Comparison of ENCODE assay signal across 19 cellular contexts in the genomic region with DNA sequence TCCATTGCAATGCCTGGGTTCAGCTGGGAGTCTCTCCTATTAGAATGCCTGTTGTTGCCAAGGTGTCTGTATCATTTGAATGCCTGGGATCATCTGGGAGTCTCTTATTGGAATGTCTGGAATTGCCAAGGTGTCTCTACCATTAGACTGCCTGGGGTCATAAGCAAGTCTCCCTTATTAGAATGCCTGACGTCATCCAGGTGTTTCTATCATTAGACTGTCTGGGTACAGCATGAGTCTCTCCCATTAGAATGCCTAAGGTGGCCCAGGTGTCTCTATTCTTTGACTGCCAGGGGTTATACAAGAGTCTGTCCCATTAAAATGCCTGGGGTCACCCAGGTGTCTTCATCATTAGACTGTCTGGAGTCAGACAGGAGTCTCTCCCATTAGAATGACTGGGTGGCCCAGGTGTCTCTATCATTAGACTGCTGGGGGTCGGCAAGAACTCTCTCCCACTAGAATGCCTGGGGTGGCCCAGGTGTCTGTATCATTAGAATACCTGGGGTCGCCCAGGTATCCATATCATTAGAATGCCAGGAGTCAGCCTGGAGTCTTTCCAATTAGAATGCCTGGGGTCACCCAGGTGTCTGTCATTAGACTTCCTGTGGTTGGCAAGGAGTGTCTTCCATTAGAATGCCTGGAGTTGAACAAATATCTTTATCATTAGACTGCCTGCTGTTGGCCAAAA.
A peak's percentile ranks its signal among the peaks of the same experiment; 100 is the strongest.
DNase-seq lines count a peak whose midpoint lies in the region; ATAC-seq, FAIRE-seq and TF ChIP-seq lines count a peak whose summit lies in the region.
"Had no signal": no experiment of that assay in that cellular context is flagged by ENCODE, and none has a peak within 500 bp of the region (broad histone marks: within the 10 kb centered on the region; RNA-seq: fewer than 3 reads in every experiment).

No MANE protein-coding gene starts in this region.

- H3K9me1 ChIP-seq in keratinocyte (ENCODE audit: control insufficient read depth, extremely low read depth, insufficient read depth, low read length) = no peaks in the 10 kb centered on the region

- dilution Hi-C loops in keratinocyte (cut with MboI; ENCODE audit: extremely low pct_ligation_motif_present, low sequenced_read_pairs) = no loop called here

- no peak overlapping the region for H3K9ac ChIP-seq in keratinocyte (ENCODE audit: control insufficient read depth, extremely low read depth, insufficient read depth, low read length)
- H3K9ac ChIP-seq: BLaER1 had no signal

- H3K79me2 ChIP-seq in keratinocyte (ENCODE audit: control insufficient read depth, insufficient read depth, low read length) = no peaks in the 10 kb centered on the region

- no peaks in the 10 kb centered on the region for H3K36me3 Mint-ChIP-seq in activated CD8-positive, alpha-beta memory T cell treated with anti-CD3 and anti-CD28 coated beads, Interleukin-2, amount 10 ng/mL, durations not matched to agents 7 days and 5 days
- no peaks in the 10 kb centered on the region for H3K36me3 Mint-ChIP-seq in activated CD4-positive, alpha-beta memory T cell treated with anti-CD3 and anti-CD28 coated beads, Interleukin-2, amount 10 ng/mL, durations not matched to agents 7 days and 5 days (ENCODE audit: low read depth)
- H3K36me3 Mint-ChIP-seq: CD14-positive monocyte; CD4-positive, alpha-beta memory T cell had no signal

- no peaks in the 10 kb centered on the region for H3K9me3 ChIP-seq in keratinocyte (ENCODE audit: control insufficient read depth, low read depth, low read length)

- no peak overlapping the region for H3K27ac ChIP-seq in coronary artery
- peak overlapping the region; percentile 67 for H3K27ac ChIP-seq in keratinocyte (ENCODE audit: control insufficient read depth, insufficient read depth, low read length)
- H3K27ac ChIP-seq: BLaER1 had no signal

- CTCF ChIA-PET in activated CD8-positive, alpha-beta memory T cell treated with anti-CD3 and anti-CD28 coated beads, Interleukin-2, amount 10 ng/mL, durations not matched to agents 7 days and 5 days (lab: Charles Lee) = no interaction called here
- CTCF ChIA-PET in activated CD4-positive, alpha-beta memory T cell treated with anti-CD3 and anti-CD28 coated beads, Interleukin-2, amount 10 ng/mL, durations not matched to agents 7 days and 5 days (lab: Charles Lee) = no interaction called here

- no peak overlapping the region for H3K27ac Mint-ChIP-seq in activated CD8-positive, alpha-beta memory T cell treated with anti-CD3 and anti-CD28 coated beads, Interleukin-2, amount 10 ng/mL, durations not matched to agents 7 days and 5 days
- H3K27ac Mint-ChIP-seq in activated CD4-positive, alpha-beta memory T cell treated with anti-CD3 and anti-CD28 coated beads, Interleukin-2, amount 10 ng/mL, durations not matched to agents 7 days and 5 days = no peak overlapping the region
- H3K27ac Mint-ChIP-seq: CD14-positive monocyte; CD4-positive, alpha-beta memory T cell; GM23338 had no signal

- no peaks in the 10 kb centered on the region for H4K20me1 ChIP-seq in keratinocyte (ENCODE audit: control insufficient read depth, extremely low read depth, insufficient read depth, low read length)
- H4K20me1 ChIP-seq: BLaER1 had no signal

- DNase-seq in activated CD8-positive, alpha-beta memory T cell treated with anti-CD3 and anti-CD28 coated beads for 24 hours = peak; percentile 13
- no peak for DNase-seq in activated CD8-positive, alpha-beta memory T cell treated with anti-CD3 and anti-CD28 coated beads, Interleukin-2, amount 10 ng/mL, durations not matched to agents 7 days and 5 days
- peak; percentile 35 for DNase-seq in coronary artery (ENCODE audit: low spot score)
- DNase-seq in keratinocyte (ENCODE audit: low read depth, low spot score) = peak; percentile 92
- no peak for DNase-seq in midbrain (lab: John Stamatoyannopoulos, UW)
- no peak for DNase-seq in activated effector memory CD4-positive, alpha-beta T cell treated with anti-CD3 and anti-CD28 coated beads, Interleukin-2, amount 50 U/mL, for 16 hours
- no peak for DNase-seq in activated CD4-positive, alpha-beta memory T cell treated with anti-CD3 and anti-CD28 coated beads, Interleukin-2, amount 10 ng/mL, durations not matched to agents 7 days and 5 days
- DNase-seq: 8988T; CD4-positive, alpha-beta memory T cell; DMS153; DMS79; GDM1; HCEC 1CT had no signal

- peak; percentile 34; the same call in 1 of the 2 replicates for TF ChIP-seq EP300 in Ishikawa (IDR thresholded peaks at IDR 0.05; ENCODE audit: borderline replicate concordance)

- POLR2A ChIA-PET in activated CD4-positive, alpha-beta memory T cell treated with anti-CD3 and anti-CD28 coated beads, Interleukin-2, amount 10 ng/mL, durations not matched to agents 7 days and 5 days (lab: Charles Lee) = no interaction called here

- H2AFZ ChIP-seq in keratinocyte (ENCODE audit: control insufficient read depth, low read length) = no peak overlapping the region
- H2AFZ ChIP-seq: GM23338 had no signal

- FAIRE-seq in keratinocyte (lab: Jason Lieb, UNC) = peak; percentile 97
- FAIRE-seq: GM12892, H54 had no signal

- no peaks in the 10 kb centered on the region for H3K27me3 Mint-ChIP-seq in activated CD8-positive, alpha-beta memory T cell treated with anti-CD3 and anti-CD28 coated beads, Interleukin-2, amount 10 ng/mL, durations not matched to agents 7 days and 5 days
- H3K27me3 Mint-ChIP-seq in activated CD4-positive, alpha-beta memory T cell treated with anti-CD3 and anti-CD28 coated beads, Interleukin-2, amount 10 ng/mL, durations not matched to agents 7 days and 5 days = no peaks in the 10 kb centered on the region
- H3K27me3 Mint-ChIP-seq: CD4-positive, alpha-beta memory T cell had no signal

- no peaks in the 10 kb centered on the region for H3K36me3 ChIP-seq in keratinocyte (ENCODE audit: control insufficient read depth in 2 of 2, extremely low read depth in 1 of 2, insufficient read depth in 2 of 2, low read length in 2 of 2)
- H3K36me3 ChIP-seq: BLaER1 had no signal

- peaks cover 17% of the 10 kb centered on the region for H3K4me1 ChIP-seq in keratinocyte (ENCODE audit: control insufficient read depth, extremely low read depth, insufficient read depth, low read length)
- H3K4me1 ChIP-seq: BLaER1 had no signal

- peaks cover 21% of the 10 kb centered on the region for H3K9me3 Mint-ChIP-seq in activated CD8-positive, alpha-beta memory T cell treated with anti-CD3 and anti-CD28 coated beads, Interleukin-2, amount 10 ng/mL, durations not matched to agents 7 days and 5 days (ENCODE audit: low read depth)
- H3K9me3 Mint-ChIP-seq in activated CD4-positive, alpha-beta memory T cell treated with anti-CD3 and anti-CD28 coated beads, Interleukin-2, amount 10 ng/mL, durations not matched to agents 7 days and 5 days = peaks cover 49% of the 10 kb centered on the region

- H3K4me1 Mint-ChIP-seq in activated CD8-positive, alpha-beta memory T cell treated with anti-CD3 and anti-CD28 coated beads, Interleukin-2, amount 10 ng/mL, durations not matched to agents 7 days and 5 days = no peaks in the 10 kb centered on the region
- H3K4me1 Mint-ChIP-seq in activated CD4-positive, alpha-beta memory T cell treated with anti-CD3 and anti-CD28 coated beads, Interleukin-2, amount 10 ng/mL, durations not matched to agents 7 days and 5 days = no peaks in the 10 kb centered on the region
- H3K4me1 Mint-ChIP-seq: CD14-positive monocyte; CD4-positive, alpha-beta memory T cell; GM23338 had no signal

- peak overlapping the region; percentile 16 for H3K4me2 ChIP-seq in keratinocyte (ENCODE audit: control insufficient read depth, extremely low read depth, insufficient read depth, low read depth, low read length)
- H3K4me2 ChIP-seq: BLaER1, GM23338 had no signal

- H3K4me3 ChIP-seq in coronary artery (no peak overlapping the region), keratinocyte (ENCODE audit: control insufficient read depth in 2 of 3, extremely low read depth in 1 of 3, insufficient read depth in 2 of 3, low read depth in 1 of 3, low read length in 3 of 3) (no peak overlapping the region)
- H3K4me3 ChIP-seq: BLaER1, GM23338 had no signal

- TF ChIP-seq RAD21 in Ishikawa (IDR thresholded peaks at IDR 0.05; ENCODE audit: low read depth) = no peak

- H3K27me3 ChIP-seq in keratinocyte (ENCODE audit: control insufficient read depth, extremely low read depth, insufficient read depth, low read length) = no peaks in the 10 kb centered on the region
- H3K27me3 ChIP-seq: BLaER1 had no signal

- no peak overlapping the region for H3K4me3 Mint-ChIP-seq in activated CD8-positive, alpha-beta memory T cell treated with anti-CD3 and anti-CD28 coated beads, Interleukin-2, amount 10 ng/mL, durations not matched to agents 7 days and 5 days
- H3K4me3 Mint-ChIP-seq in activated CD4-positive, alpha-beta memory T cell treated with anti-CD3 and anti-CD28 coated beads, Interleukin-2, amount 10 ng/mL, durations not matched to agents 7 days and 5 days = no peak overlapping the region
- H3K4me3 Mint-ChIP-seq: CD14-positive monocyte; CD4-positive, alpha-beta memory T cell; GM23338 had no signal

- TF ChIP-seq CTCF in coronary artery (IDR thresholded peaks at IDR 0.05) = no peak
- TF ChIP-seq CTCF in keratinocyte (optimal IDR thresholded peaks at IDR 0.05 in 1 of 3, IDR thresholded peaks at IDR 0.05 in 1 of 3, conservative IDR thresholded peaks at IDR 0.05 in 1 of 3; ENCODE audit: extremely low read depth in 1 of 3, insufficient read depth in 2 of 3, low read length in 3 of 3) = no peak

- ATAC-seq in activated CD8-positive, alpha-beta memory T cell treated with anti-CD3 and anti-CD28 coated beads, Interleukin-2, amount 10 ng/mL, durations not matched to agents 7 days and 5 days = no peak
- ATAC-seq: GM23338 had no signal

TF ChIP-seq in Ishikawa, 13 proteins besides CTCF, POLR2A, EP300 and RAD21:
- TF ChIP-seq NFIC (IDR thresholded peaks at IDR 0.05) = peak; percentile 26; the same call in 1 of the 2 replicates
- TF ChIP-seq TCF12 (IDR thresholded peaks at IDR 0.05; ENCODE audit: low read depth) = 0 out of 2 replicates have a peak, but pooled peaks have one; percentile 21
- no peak for TF ChIP-seq TAF1 (IDR thresholded peaks at IDR 0.05; ENCODE audit: low read depth)

Comparison
In these comparisons a context has a peak if more than half of its experiments do, and no peak if none do; other contexts are left out.
1. DNase-seq: peak in activated CD8-positive, alpha-beta memory T cell treated with anti-CD3 and anti-CD28 coated beads for 24 hours (single experiment), coronary artery (single experiment) and keratinocyte (single experiment); none in activated CD8-positive, alpha-beta memory T cell treated with anti-CD3 and anti-CD28 coated beads, Interleukin-2, amount 10 ng/mL, durations not matched to agents 7 days and 5 days (single experiment), midbrain (single experiment), activated effector memory CD4-positive, alpha-beta T cell treated with anti-CD3 and anti-CD28 coated beads, Interleukin-2, amount 50 U/mL, for 16 hours (single experiment) and activated CD4-positive, alpha-beta memory T cell treated with anti-CD3 and anti-CD28 coated beads, Interleukin-2, amount 10 ng/mL, durations not matched to agents 7 days and 5 days (single experiment).